ENCODE assay signal across 21 cellular contexts in genomic region chr14:22271838-22272237, GRCh38.
A peak's percentile ranks its signal among the peaks of the same experiment; 100 is the strongest.
DNase-seq lines count a peak whose midpoint lies in the region; ATAC-seq lines count a peak whose summit lies in the region.
"Had no signal": no experiment of that assay in that cellular context is flagged by ENCODE, and none has a peak within 500 bp of the region (broad histone marks: within the 10 kb centered on the region; RNA-seq: fewer than 3 reads in every experiment).

No MANE protein-coding gene starts in this region.

- H3K4me3 Mint-ChIP-seq in activated CD4-positive, alpha-beta T cell treated with anti-CD3 and anti-CD28 coated beads for 36 hours = peak overlapping the region; percentile 55
- peak overlapping the region; percentile 15 to 75 (median 58) for H3K4me3 Mint-ChIP-seq in CD4-positive, alpha-beta memory T cell
- peak overlapping the region; percentile 53 for H3K4me3 Mint-ChIP-seq in activated CD8-positive, alpha-beta T cell treated with anti-CD3 and anti-CD28 coated beads, Interleukin-2, amount 10 ng/mL, durations not matched to agents 7 days and 5 days
- H3K4me3 Mint-ChIP-seq: B cell had no signal

- no CpG with 5 or more reads among the region's 4 CpGs for WGBS in mesendoderm (ENCODE audit: extremely low coverage, insufficient coverage, low lambda C conversion rate)

- H4K8ac ChIP-seq in mesendoderm (ENCODE audit: low read depth, low read length) = no peak overlapping the region

- no peak overlapping the region for H3K4ac ChIP-seq in mesendoderm (ENCODE audit: low read depth, low read length)

- CTCF ChIA-PET in activated CD4-positive, alpha-beta T cell treated with anti-CD3 and anti-CD28 coated beads for 36 hours (lab: Charles Lee) = no interaction called here
- CTCF ChIA-PET in CD4-positive, alpha-beta memory T cell (lab: Charles Lee; ENCODE audit: partially characterized antibody) = no interaction called here
- CTCF ChIA-PET in activated CD8-positive, alpha-beta T cell treated with anti-CD3 and anti-CD28 coated beads, Interleukin-2, amount 10 ng/mL, durations not matched to agents 7 days and 5 days (lab: Charles Lee) = no interaction called here

- H3K4me1 ChIP-seq in CD4-positive, alpha-beta memory T cell (ENCODE audit: insufficient read depth, low read length) = no peaks in the 10 kb centered on the region
- H3K4me1 ChIP-seq in mesendoderm (ENCODE audit: control insufficient read depth, low read depth, low read length) = no peaks in the 10 kb centered on the region
- H3K4me1 ChIP-seq: adrenal gland, tibial nerve had no signal

- no peak overlapping the region for H2AK5ac ChIP-seq in mesendoderm (ENCODE audit: low read length)

- no peak overlapping the region for H3K18ac ChIP-seq in mesendoderm (ENCODE audit: low read length)

- no peaks in the 10 kb centered on the region for H3K9me3 Mint-ChIP-seq in activated CD4-positive, alpha-beta T cell treated with anti-CD3 and anti-CD28 coated beads for 36 hours (ENCODE audit: low read depth)
- no peaks in the 10 kb centered on the region for H3K9me3 Mint-ChIP-seq in CD4-positive, alpha-beta memory T cell
- no peaks in the 10 kb centered on the region for H3K9me3 Mint-ChIP-seq in activated CD8-positive, alpha-beta T cell treated with anti-CD3 and anti-CD28 coated beads, Interleukin-2, amount 10 ng/mL, durations not matched to agents 7 days and 5 days (ENCODE audit: insufficient read depth)

- no peaks in the 10 kb centered on the region for H3K79me1 ChIP-seq in mesendoderm (ENCODE audit: low read length)

- no peaks in the 10 kb centered on the region for H3K27me3 Mint-ChIP-seq in activated CD4-positive, alpha-beta T cell treated with anti-CD3 and anti-CD28 coated beads for 36 hours
- no peaks in the 10 kb centered on the region for H3K27me3 Mint-ChIP-seq in CD4-positive, alpha-beta memory T cell
- H3K27me3 Mint-ChIP-seq in activated CD8-positive, alpha-beta T cell treated with anti-CD3 and anti-CD28 coated beads, Interleukin-2, amount 10 ng/mL, durations not matched to agents 7 days and 5 days (ENCODE audit: low read depth) = no peaks in the 10 kb centered on the region

- peak; percentile 51 for ATAC-seq in activated CD4-positive, alpha-beta T cell treated with anti-CD3 and anti-CD28 coated beads for 36 hours
- ATAC-seq in activated CD8-positive, alpha-beta T cell treated with anti-CD3 and anti-CD28 coated beads, Interleukin-2, amount 10 ng/mL, durations not matched to agents 7 days and 5 days = no peak
- ATAC-seq in GM18868 (IDR thresholded peaks at IDR 0.05; ENCODE audit: unreplicated experiment) = no peak

- peaks cover 6% of the 10 kb centered on the region for H3K4me1 Mint-ChIP-seq in activated CD4-positive, alpha-beta T cell treated with anti-CD3 and anti-CD28 coated beads for 36 hours
- H3K4me1 Mint-ChIP-seq in CD4-positive, alpha-beta memory T cell = no peaks in the 10 kb centered on the region
- no peaks in the 10 kb centered on the region for H3K4me1 Mint-ChIP-seq in activated CD8-positive, alpha-beta T cell treated with anti-CD3 and anti-CD28 coated beads, Interleukin-2, amount 10 ng/mL, durations not matched to agents 7 days and 5 days (ENCODE audit: low read depth)
- H3K4me1 Mint-ChIP-seq: B cell had no signal

- no peak overlapping the region for H3K27ac ChIP-seq in CD4-positive, alpha-beta memory T cell (ENCODE audit: low read depth, low read length)
- no peak overlapping the region for H3K27ac ChIP-seq in mesendoderm (ENCODE audit: low read depth, low read length)
- H3K27ac ChIP-seq: adrenal gland, tibial nerve had no signal

- H2BK15ac ChIP-seq in mesendoderm (replicated peaks; ENCODE audit: low read depth) = no peak overlapping the region

- peak; percentile 12 for DNase-seq in activated CD4-positive, alpha-beta T cell treated with anti-CD3 and anti-CD28 coated beads for 36 hours
- no peak for DNase-seq in activated CD4-positive, alpha-beta T cell treated with anti-CD3 and anti-CD28 coated beads, Interleukin-2, amount 50 U/mL, for 48 hours
- no peak for DNase-seq in CD4-positive, alpha-beta memory T cell
- no peak for DNase-seq in activated CD8-positive, alpha-beta T cell treated with anti-CD3 and anti-CD28 coated beads, Interleukin-2, amount 10 ng/mL, durations not matched to agents 7 days and 5 days
- DNase-seq in mesendoderm = peak; percentile 51
- DNase-seq in NCI-H2107 treated with DMSO at 0.1 percent for 48 hours (lab: John Stamatoyannopoulos, UW; ENCODE audit: unreplicated experiment) = no peak
- DNase-seq in AML-193 (lab: John Stamatoyannopoulos, UW) = no peak
- DNase-seq: activated CD4-positive, alpha-beta T cell treated with anti-CD3 and anti-CD28 coated beads for 1 hour; adrenal gland; Karpas-422; kidney; NCI-H187; NCI-H226; NCI-H774; nucleus accumbens; small intestine; stimulated activated CD4-positive, alpha-beta T cell treated with anti-CD3 and anti-CD28 coated beads, Interleukin-2, amount 100 ng/mL, for 48 hours had no signal

- no peaks in the 10 kb centered on the region for H3K9me3 ChIP-seq in CD4-positive, alpha-beta memory T cell (ENCODE audit: control insufficient read depth in 1 of 2, low read length in 2 of 2)
- H3K9me3 ChIP-seq: adrenal gland, tibial nerve had no signal

- no peaks in the 10 kb centered on the region for H3K36me3 Mint-ChIP-seq in activated CD4-positive, alpha-beta T cell treated with anti-CD3 and anti-CD28 coated beads for 36 hours (ENCODE audit: low read depth)
- H3K36me3 Mint-ChIP-seq in CD4-positive, alpha-beta memory T cell = no peaks in the 10 kb centered on the region
- H3K36me3 Mint-ChIP-seq in activated CD8-positive, alpha-beta T cell treated with anti-CD3 and anti-CD28 coated beads, Interleukin-2, amount 10 ng/mL, durations not matched to agents 7 days and 5 days (ENCODE audit: low read depth) = no peaks in the 10 kb centered on the region

- POLR2A ChIA-PET in activated CD4-positive, alpha-beta T cell treated with anti-CD3 and anti-CD28 coated beads for 36 hours (lab: Charles Lee) = interaction anchor here (0.7 kb wide), 1 partner anchor 11 kb away, joined by 3 read pairs; no protein-coding TSS in a partner anchor
- POLR2A ChIA-PET in CD4-positive, alpha-beta memory T cell (lab: Charles Lee; ENCODE audit: partially characterized antibody) = interaction anchor here (0.9 to 1.0 kb wide), 2 partner anchors 236 to 298 kb away, joined by 3 read pairs; no protein-coding TSS in a partner anchor
- POLR2A ChIA-PET in activated CD8-positive, alpha-beta T cell treated with anti-CD3 and anti-CD28 coated beads, Interleukin-2, amount 10 ng/mL, durations not matched to agents 7 days and 5 days (lab: Charles Lee) = interaction anchor here (0.7 kb wide), 1 partner anchor 247 kb away, joined by 3 read pairs; no protein-coding TSS in a partner anchor

- intact Hi-C loops in activated CD4-positive, alpha-beta T cell treated with anti-CD3 and anti-CD28 coated beads for 36 hours (cut with DNase I, micrococcal nuclease) = no loop called here
- intact Hi-C loops in CD4-positive, alpha-beta memory T cell (cut with micrococcal nuclease) = no loop called here

- H3K79me2 ChIP-seq in mesendoderm (ENCODE audit: control insufficient read depth, insufficient read depth, low read length) = no peaks in the 10 kb centered on the region

- H3K4me2 ChIP-seq in mesendoderm (ENCODE audit: low read length) = no peak overlapping the region

- H3K56ac ChIP-seq in mesendoderm (ENCODE audit: low read length) = no peak overlapping the region

- H3K4me3 ChIP-seq in CD4-positive, alpha-beta memory T cell (ENCODE audit: low read length in 2 of 2) = no peak overlapping the region
- H3K4me3 ChIP-seq in mesendoderm (ENCODE audit: low read length) = no peak overlapping the region
- H3K4me3 ChIP-seq: adrenal gland, lung, tibial nerve had no signal

- no peak overlapping the region for H2BK5ac ChIP-seq in mesendoderm (ENCODE audit: low read length)

- no peak overlapping the region for H3K9ac ChIP-seq in mesendoderm (ENCODE audit: low read length)

- no peaks in the 10 kb centered on the region for H3K36me3 ChIP-seq in CD4-positive, alpha-beta memory T cell (ENCODE audit: insufficient read depth, low read length)
- H3K36me3 ChIP-seq in mesendoderm (ENCODE audit: control insufficient read depth, insufficient read depth, low read length) = no peaks in the 10 kb centered on the region
- H3K36me3 ChIP-seq: adrenal gland, tibial nerve had no signal

- H3K23ac ChIP-seq in mesendoderm (ENCODE audit: low read length) = no peak overlapping the region

- H3K27me3 ChIP-seq in CD4-positive, alpha-beta memory T cell (ENCODE audit: insufficient read depth, low read length) = no peaks in the 10 kb centered on the region
- H3K27me3 ChIP-seq in mesendoderm (ENCODE audit: insufficient read depth, low read length, poor library complexity) = no peaks in the 10 kb centered on the region
- H3K27me3 ChIP-seq: adrenal gland had no signal

- H3K27ac Mint-ChIP-seq in activated CD4-positive, alpha-beta T cell treated with anti-CD3 and anti-CD28 coated beads for 36 hours = no peak overlapping the region
- H3K27ac Mint-ChIP-seq in CD4-positive, alpha-beta memory T cell = peak overlapping the region in 2 of 7 donors; percentile 46 to 48
- H3K27ac Mint-ChIP-seq in activated CD8-positive, alpha-beta T cell treated with anti-CD3 and anti-CD28 coated beads, Interleukin-2, amount 10 ng/mL, durations not matched to agents 7 days and 5 days = peak overlapping the region; percentile 46
- H3K27ac Mint-ChIP-seq: B cell had no signal

- H2BK120ac ChIP-seq in mesendoderm (ENCODE audit: low read depth, low read length) = no peak overlapping the region

- no peak overlapping the region for H4K5ac ChIP-seq in mesendoderm (ENCODE audit: low read length)

Comparison
In these comparisons a context has a peak if more than half of its experiments do, and no peak if none do; other contexts are left out.
1. DNase-seq: peak in activated CD4-positive, alpha-beta T cell treated with anti-CD3 and anti-CD28 coated beads for 36 hours (single experiment) and mesendoderm (single experiment); none in activated CD4-positive, alpha-beta T cell treated with anti-CD3 and anti-CD28 coated beads, Interleukin-2, amount 50 U/mL, for 48 hours (0 of 2), CD4-positive, alpha-beta memory T cell (0 of 5), activated CD8-positive, alpha-beta T cell treated with anti-CD3 and anti-CD28 coated beads, Interleukin-2, amount 10 ng/mL, durations not matched to agents 7 days and 5 days (single experiment), NCI-H2107 treated with DMSO at 0.1 percent for 48 hours (single experiment) and AML-193 (0 of 2).
2. Peak in every context shown above with its lines, with median percentiles within 50 percentile points of each other: H3K4me3 Mint-ChIP-seq.